In genomic region chr20:62875419-62876355, GRCh38 we compare ENCODE assay signal across 8 cellular contexts. TPM values are rescaled to one million over a fixed set of nuclear protein-coding genes. Genes with fewer than 3 reads are reported as not detected.
DNase-seq lines count a peak whose midpoint lies in the region; FAIRE-seq and TF ChIP-seq lines count a peak whose summit lies in the region.

No MANE protein-coding gene starts in this region.

- H3K36me3 ChIP-seq in small intestine (ENCODE audit: control insufficient read depth in 2 of 2, insufficient read depth in 2 of 2, low read length in 2 of 2), result peaks cover 3 to 4% of the 10 kb centered on the region in 2 donors

- 32 to 44% (median 42%) methylated on average over 33 to 34 of the region's 34 CpGs for WGBS in small intestine, 3 donors

- peak overlapping the region; percentile 16 for H3K27ac Mint-ChIP-seq in MCF 10A (ENCODE audit: low read depth, unreplicated experiment)

- no peak overlapping the region for H3K4me3 ChIP-seq in small intestine (ENCODE audit: low read depth in 1 of 2, low read length in 2 of 2)

- no peaks in the 10 kb centered on the region for H3K4me1 ChIP-seq in small intestine (ENCODE audit: control insufficient read depth in 2 of 2, insufficient read depth in 1 of 2, low read depth in 1 of 2, low read length in 1 of 2)

- H3K27me3 Mint-ChIP-seq in MCF 10A (ENCODE audit: insufficient read depth, unreplicated experiment), result no peaks in the 10 kb centered on the region

- no TSS peak for BruUV-seq in MCF 10A (replicated peaks; lab: Mats Ljungman, UMichigan)

- POLR2A ChIA-PET in MCF 10A (lab: Yijun Ruan, JAX), result interaction anchor here (0.6 to 2.4 kb wide), 9 partner anchors 9 to 658 kb away, joined by 3 to 11 read pairs (median 4); partner anchors contain the start of genes GID8 and TCFL5

- peak; percentile 43; the same call in 1 of the 2 replicates for TF ChIP-seq POLR2A in H54 (IDR thresholded peaks at IDR 0.05; ENCODE audit: low read depth, low read length)

- no peaks in the 10 kb centered on the region for H3K9me3 ChIP-seq in small intestine (ENCODE audit: control insufficient read depth, low read depth)

- H3K36me3 Mint-ChIP-seq in MCF 10A (ENCODE audit: insufficient read depth, unreplicated experiment), result peaks cover 31% of the 10 kb centered on the region

- no peaks in the 10 kb centered on the region for H3K9me3 Mint-ChIP-seq in MCF 10A (ENCODE audit: unreplicated experiment)

- DNase-seq in A172 (ENCODE audit: low spot score), result peak; percentile 91
- peak; percentile 97 for DNase-seq in H54 (ENCODE audit: insufficient read length, low spot score)
- peak; percentile 82 for DNase-seq in NCI-H526 treated with DMSO at 0.1 percent for 48 hours (lab: John Stamatoyannopoulos, UW)
- peak; percentile 82 for DNase-seq in MCF 10A (ENCODE audit: unreplicated experiment)
- DNase-seq in islet precursor cell, result peak; percentile 97
- DNase-seq in small intestine, result peak; percentile 70
- DNase-seq in UCSD-AML1 (lab: John Stamatoyannopoulos, UW; ENCODE audit: unreplicated experiment), result no peak
- DNase-seq in activated CD4-positive, alpha-beta T cell treated with anti-CD3 and anti-CD28 coated beads for 48 hours, result no peak

- H3K4me3 Mint-ChIP-seq in MCF 10A (ENCODE audit: unreplicated experiment), result peak overlapping the region; percentile 40

- intact Hi-C loops in MCF 10A (cut with micrococcal nuclease), result no loop called here

- H3K4me1 Mint-ChIP-seq in MCF 10A (ENCODE audit: insufficient read depth, unreplicated experiment), result peaks cover 6% of the 10 kb centered on the region

- peak; percentile 36 for FAIRE-seq in H54 (lab: Jason Lieb, UNC)
- FAIRE-seq in small intestine (lab: Jason Lieb, UNC), result no peak

- TF ChIP-seq CTCF in MCF 10A (IDR thresholded peaks at IDR 0.05; ENCODE audit: unreplicated experiment), result peak; percentile 27

- CTCF ChIA-PET in MCF 10A (lab: Yijun Ruan, JAX), result interaction anchor here (0.6 to 3.8 kb wide), 18 partner anchors 9 to 376 kb away, joined by 3 to 21 read pairs (median 4); no protein-coding TSS in a partner anchor

- H3K27me3 ChIP-seq in small intestine (ENCODE audit: control insufficient read depth in 2 of 2, insufficient read depth in 2 of 2, low read length in 2 of 2), result no peaks in the 10 kb centered on the region

- peak overlapping the region in 1 of 2 donors; percentile 75 for H3K27ac ChIP-seq in small intestine (ENCODE audit: low read depth in 1 of 2, low read length in 1 of 2)

RNA-seq across cellular contexts. Expression of gene TCFL5, which starts 14.1 kb away (rescaled TPM):
- total RNA-seq in A172 (2014; rRNA removed; shearing (Covaris generic)), result 23.7 and 24.1 TPM in 2 replicates
- 10.8 and 12.8 TPM in 2 replicates for total RNA-seq in MCF 10A (2022)
- 1 to 10 TPM; 4.5 to 5.7 (median 4.7) TPM for polyA plus RNA-seq in small intestine

RNA-seq across cellular contexts. Expression of gene DIDO1, which starts 50.6 kb away (rescaled TPM):
- 33.8 and 38.1 TPM in 2 replicates for total RNA-seq in A172 (2014; rRNA removed; shearing (Covaris generic))
- 36.8 and 40.7 TPM in 2 replicates for total RNA-seq in MCF 10A (2022)
- 10 to 100 TPM; 11.6 to 19.2 (median 12.3) TPM for polyA plus RNA-seq in small intestine

RNA-seq across cellular contexts. Expression of gene COL9A3, which starts 58.8 kb away (rescaled TPM):
- 1.9 and 2.8 TPM in 2 replicates for total RNA-seq in A172 (2014; rRNA removed; shearing (Covaris generic))
- not detected in 2 replicates for total RNA-seq in MCF 10A (2022)
- polyA plus RNA-seq in small intestine, result 10 to 100 TPM in 1 of 3 donors, 1 to 10 TPM in 2; 5.1 to 12.7 (median 6.7) TPM

Comparison
In these comparisons a context has a peak if more than half of its experiments do, and no peak if none do; other contexts are left out.
1. DNase-seq: peak in A172 (single experiment), H54 (single experiment), NCI-H526 treated with DMSO at 0.1 percent for 48 hours (single experiment), MCF 10A (single experiment), islet precursor cell (single experiment) and small intestine (single experiment); none in UCSD-AML1 (single experiment) and activated CD4-positive, alpha-beta T cell treated with anti-CD3 and anti-CD28 coated beads for 48 hours (single experiment).